In genomic region chr6:31179896-31180295, GRCh38 we compare ENCODE assay signal across 15 cellular contexts. TPM values are rescaled to one million over a fixed set of nuclear protein-coding genes. Genes with fewer than 3 reads are reported as not detected.
A peak's percentile ranks its signal among the peaks of the same experiment; 100 is the strongest.
DNase-seq lines count a peak whose midpoint lies in the region; ATAC-seq, FAIRE-seq and TF ChIP-seq lines count a peak whose summit lies in the region.
"Had no signal": no experiment of that assay in that cellular context is flagged by ENCODE, and none has a peak within 500 bp of the region (broad histone marks: within the 10 kb centered on the region; RNA-seq: fewer than 3 reads in every experiment).

No MANE protein-coding gene starts in this region.

- no peaks in the 10 kb centered on the region for H3K27me3 Mint-ChIP-seq in CD8-positive, alpha-beta T cell (ENCODE audit: low read depth)
- no peaks in the 10 kb centered on the region for H3K27me3 Mint-ChIP-seq in T-helper 17 cell

- peak overlapping the region; percentile 22 for H3K4me3 Mint-ChIP-seq in CD8-positive, alpha-beta T cell
- peak overlapping the region; percentile 86 for H3K4me3 Mint-ChIP-seq in T-helper 17 cell
- H3K4me3 Mint-ChIP-seq: nephron had no signal

- no peaks in the 10 kb centered on the region for H4K20me1 ChIP-seq in endothelial cell of umbilical vein (replicated peaks; ENCODE audit: control insufficient read depth, extremely low read depth, insufficient read depth, low read length)

- H3K4me1 Mint-ChIP-seq in CD8-positive, alpha-beta T cell (ENCODE audit: low read depth) = peaks cover 22% of the 10 kb centered on the region
- peaks cover 19% of the 10 kb centered on the region for H3K4me1 Mint-ChIP-seq in T-helper 17 cell

- dilution Hi-C loops in endothelial cell of umbilical vein (cut with MboI; ENCODE audit: extremely low pct_ligation_motif_present, low sequenced_read_pairs) = no loop called here

- H3K9me3 ChIP-seq in CD8-positive, alpha-beta T cell (ENCODE audit: low read length) = no peaks in the 10 kb centered on the region
- H3K9me3 ChIP-seq in T-helper 17 cell (ENCODE audit: control insufficient read depth, low read length, poor library complexity, severe bottlenecking) = no peaks in the 10 kb centered on the region
- no peaks in the 10 kb centered on the region for H3K9me3 ChIP-seq in endothelial cell of umbilical vein (replicated peaks; ENCODE audit: control insufficient read depth, insufficient read depth, low read length)
- H3K9me3 ChIP-seq in ascending aorta = no peaks in the 10 kb centered on the region
- H3K9me3 ChIP-seq: HAP-1 had no signal

- no peak for ATAC-seq in CD8-positive, alpha-beta T cell
- ATAC-seq in T-helper 17 cell (no peak), left lobe of liver (no peak)
- ATAC-seq: HepG2 had no signal

- H3K27me3 ChIP-seq in CD8-positive, alpha-beta T cell (ENCODE audit: insufficient read depth, low read length) = no peaks in the 10 kb centered on the region
- H3K27me3 ChIP-seq in endothelial cell of umbilical vein (ENCODE audit: control insufficient read depth in 2 of 2, insufficient read depth in 2 of 2, low read length in 2 of 2) = no peaks in the 10 kb centered on the region
- no peaks in the 10 kb centered on the region for H3K27me3 ChIP-seq in ascending aorta

- CTCF ChIA-PET in CD8-positive, alpha-beta T cell (lab: Charles Lee) = interaction anchor here (0.9 kb wide), 1 partner anchor 187 kb away, joined by 3 read pairs; no protein-coding TSS in a partner anchor
- CTCF ChIA-PET in endothelial cell of umbilical vein (lab: Charles Lee) = interaction anchor here (2.9 kb wide), 1 partner anchor 13 kb away, joined by 12 read pairs; no protein-coding TSS in a partner anchor

- H3K36me3 ChIP-seq in CD8-positive, alpha-beta T cell (ENCODE audit: insufficient read depth, low read length) = no peaks in the 10 kb centered on the region
- no peaks in the 10 kb centered on the region for H3K36me3 ChIP-seq in endothelial cell of umbilical vein (ENCODE audit: control insufficient read depth in 2 of 2, extremely low read depth in 1 of 2, insufficient read depth in 2 of 2, low read length in 2 of 2)
- no peaks in the 10 kb centered on the region for H3K36me3 ChIP-seq in ascending aorta
- H3K36me3 ChIP-seq: HAP-1 had no signal

- no peaks in the 10 kb centered on the region for H3K36me3 Mint-ChIP-seq in CD8-positive, alpha-beta T cell
- H3K36me3 Mint-ChIP-seq in T-helper 17 cell (ENCODE audit: low read depth) = no peaks in the 10 kb centered on the region

- H3K79me2 ChIP-seq in endothelial cell of umbilical vein (ENCODE audit: control insufficient read depth, insufficient read depth, low read length) = no peaks in the 10 kb centered on the region

- no peaks in the 10 kb centered on the region for H3K9me1 ChIP-seq in endothelial cell of umbilical vein (replicated peaks; ENCODE audit: control insufficient read depth, extremely low read depth, insufficient read depth, low read length)

- no peak for TF ChIP-seq CTCF in CD8-positive, alpha-beta T cell (IDR thresholded peaks at IDR 0.05)
- TF ChIP-seq CTCF in endothelial cell of umbilical vein (IDR thresholded peaks at IDR 0.05; ENCODE audit: extremely low read depth in 1 of 2, insufficient read depth in 1 of 2, low read depth in 1 of 2, low read length in 2 of 2) = no peak
- TF ChIP-seq CTCF in retinal pigment epithelial cell (conservative IDR thresholded peaks at IDR 0.05; ENCODE audit: low read depth, low read length) = no peak
- TF ChIP-seq CTCF in ascending aorta (IDR thresholded peaks at IDR 0.05) = no peak

- H3K27ac ChIP-seq in CD8-positive, alpha-beta T cell (ENCODE audit: low read depth, low read length) = no peak overlapping the region
- H3K27ac ChIP-seq in endothelial cell of umbilical vein (ENCODE audit: insufficient read depth, low read depth, low read length) (no peak overlapping the region), ascending aorta (no peak overlapping the region)

- no peak for FAIRE-seq in endothelial cell of umbilical vein (lab: Jason Lieb, UNC)
- FAIRE-seq: GM19239, HepG2 had no signal

- intact Hi-C loops in CD8-positive, alpha-beta T cell (cut with DNase I, micrococcal nuclease) = no loop called here
- intact Hi-C loops in endothelial cell of umbilical vein (cut with micrococcal nuclease) = loop anchor here (1.0 kb wide), 1 partner anchor 22 kb away; the partner anchor contains the start of gene TCF19
- intact Hi-C loops in ascending aorta (cut with DNase I) = no loop called here

- no peak overlapping the region for H3K27ac Mint-ChIP-seq in CD8-positive, alpha-beta T cell
- H3K27ac Mint-ChIP-seq in T-helper 17 cell = no peak overlapping the region
- H3K27ac Mint-ChIP-seq: nephron had no signal

- TF ChIP-seq POLR2A in endothelial cell of umbilical vein (IDR thresholded peaks at IDR 0.05; ENCODE audit: low read depth, low read length) = no peak

- peak overlapping the region; percentile 73 for H3K4me3 ChIP-seq in CD8-positive, alpha-beta T cell (ENCODE audit: low read depth, low read length)
- H3K4me3 ChIP-seq in endothelial cell of umbilical vein (replicated peaks in 1 of 3; ENCODE audit: insufficient read depth in 1 of 3, low read depth in 1 of 3, low read length in 3 of 3) (peak overlapping the region in 2 of 3 experiments; percentile 12 to 53), retinal pigment epithelial cell (ENCODE audit: low read length) (peak overlapping the region; percentile 34), ascending aorta (peak overlapping the region in 1 of 2 donors; percentile 50)
- H3K4me3 ChIP-seq: HAP-1 had no signal

- no peak overlapping the region for H2AFZ ChIP-seq in endothelial cell of umbilical vein (ENCODE audit: low read depth, low read length)

- DNase-seq in CD8-positive, alpha-beta T cell = no peak
- DNase-seq in T-helper 17 cell (no peak), endothelial cell of umbilical vein (ENCODE audit: low read depth, low spot score) (no peak), retinal pigment epithelial cell (ENCODE audit: low read depth) (no peak), foreskin melanocyte (no peak), left lobe of liver (ENCODE audit: low spot score) (no peak), ascending aorta (ENCODE audit: low spot score in 2 of 2) (no peak), SKM-1 treated with dmso at 0.1 percent for 144 hours (lab: John Stamatoyannopoulos, UW; ENCODE audit: unreplicated experiment) (no peak)
- DNase-seq: NCI-H1436 treated with DMSO at 0.1 percent for 48 hours, NCI-H82 had no signal

- POLR2A ChIA-PET in CD8-positive, alpha-beta T cell (lab: Charles Lee) = interaction anchor here (0.6 kb wide), 1 partner anchor 338 kb away, joined by 3 read pairs; no protein-coding TSS in a partner anchor
- POLR2A ChIA-PET in endothelial cell of umbilical vein (lab: Charles Lee) = no interaction called here

- no peak overlapping the region for H3K9ac ChIP-seq in endothelial cell of umbilical vein (replicated peaks; ENCODE audit: extremely low read depth, insufficient read depth, low read length)

- no TSS peak for BruUV-seq in endothelial cell of umbilical vein (replicated peaks; lab: Mats Ljungman, UMichigan)

- peaks cover 8% of the 10 kb centered on the region for H3K4me1 ChIP-seq in CD8-positive, alpha-beta T cell (ENCODE audit: insufficient read depth, low read length)
- H3K4me1 ChIP-seq in endothelial cell of umbilical vein (ENCODE audit: control insufficient read depth, extremely low read depth, insufficient read depth, low read length) = peaks cover 6% of the 10 kb centered on the region
- H3K4me1 ChIP-seq in ascending aorta = no peaks in the 10 kb centered on the region
- H3K4me1 ChIP-seq: HAP-1 had no signal

- H3K9me3 Mint-ChIP-seq in CD8-positive, alpha-beta T cell = no peaks in the 10 kb centered on the region
- H3K9me3 Mint-ChIP-seq: nephron had no signal

- H3K4me2 ChIP-seq in endothelial cell of umbilical vein (ENCODE audit: insufficient read depth, low read length) = peak overlapping the region; percentile 5

RNA-seq across cellular contexts. Expression of gene POU5F1, which starts 9.4 kb away (rescaled TPM):
- not detected for total RNA-seq in CD8-positive, alpha-beta T cell
- not detected for total RNA-seq in T-helper 17 cell
- not detected in 2 replicates for total RNA-seq in endothelial cell of umbilical vein
- 0.63 and 0.94 TPM in 2 replicates for polyA plus RNA-seq in endothelial cell of umbilical vein
- polyA plus RNA-seq in endothelial cell of umbilical vein (2011; cell fraction: cytosol; rRNA removed) = 0.04 TPM in 1 of 2 replicates, not detected in the other
- polyA plus RNA-seq in endothelial cell of umbilical vein (2011; cell fraction: nucleus; rRNA removed) = 0.24 TPM in 1 of 2 replicates, not detected in the other
- 0.22 and 0.33 TPM in 2 replicates for polyA plus RNA-seq in endothelial cell of umbilical vein (2012)
- 0.85 TPM in 1 of 2 replicates, not detected in the other for polyA minus RNA-seq in endothelial cell of umbilical vein
- not detected for polyA minus RNA-seq in endothelial cell of umbilical vein (2011; cell fraction: cytosol; rRNA and poly(A)+ RNA removed)
- polyA minus RNA-seq in endothelial cell of umbilical vein (2011; cell fraction: nucleus; rRNA and poly(A)+ RNA removed) = not detected in 2 replicates
- total RNA-seq in left lobe of liver = 5.0 TPM
- total RNA-seq in ascending aorta = not detected
- total RNA-seq: SK-MEL-5 had no signal

RNA-seq across cellular contexts. Expression of gene TCF19, which starts 21.5 kb away (rescaled TPM):
- 1 to 10 TPM; 2.6 to 2.9 TPM for total RNA-seq in CD8-positive, alpha-beta T cell
- total RNA-seq in T-helper 17 cell (1 to 10 TPM; 3.7 to 4.1 TPM), endothelial cell of umbilical vein (28.0 and 31.7 TPM in 2 replicates), left lobe of liver (0.45 TPM), ascending aorta (10.3 TPM)
- polyA plus RNA-seq in endothelial cell of umbilical vein = 13.9 and 14.5 TPM in 2 replicates
- polyA plus RNA-seq in endothelial cell of umbilical vein (2011; cell fraction: cytosol; rRNA removed) = 17.9 and 18.4 TPM in 2 replicates
- 18.3 and 23.7 TPM in 2 replicates for polyA plus RNA-seq in endothelial cell of umbilical vein (2011; cell fraction: nucleus; rRNA removed)
- 8.6 and 18.4 TPM in 2 replicates for polyA plus RNA-seq in endothelial cell of umbilical vein (2012)
- polyA minus RNA-seq in endothelial cell of umbilical vein = 10.4 and 12.6 TPM in 2 replicates
- polyA minus RNA-seq in endothelial cell of umbilical vein (2011; cell fraction: cytosol; rRNA and poly(A)+ RNA removed) = 19.5 TPM
- 5.6 and 6.6 TPM in 2 replicates for polyA minus RNA-seq in endothelial cell of umbilical vein (2011; cell fraction: nucleus; rRNA and poly(A)+ RNA removed)

RNA-seq across cellular contexts. Expression of gene CCHCR1, which starts 22.3 kb away (rescaled TPM):
- total RNA-seq in CD8-positive, alpha-beta T cell = 1 to 10 TPM; 7.5 to 8.0 TPM
- total RNA-seq in T-helper 17 cell (10 to 100 TPM; 17.9 to 18.0 TPM), endothelial cell of umbilical vein (22.9 and 23.2 TPM in 2 replicates), left lobe of liver (9.6 TPM), ascending aorta (14.7 TPM)
- polyA plus RNA-seq in endothelial cell of umbilical vein = 12.0 and 12.8 TPM in 2 replicates
- 15.1 and 16.7 TPM in 2 replicates for polyA plus RNA-seq in endothelial cell of umbilical vein (2011; cell fraction: cytosol; rRNA removed)
- 46.6 and 48.1 TPM in 2 replicates for polyA plus RNA-seq in endothelial cell of umbilical vein (2011; cell fraction: nucleus; rRNA removed)
- 14.3 and 15.9 TPM in 2 replicates for polyA plus RNA-seq in endothelial cell of umbilical vein (2012)
- 11.4 and 12.8 TPM in 2 replicates for polyA minus RNA-seq in endothelial cell of umbilical vein
- 9.7 TPM for polyA minus RNA-seq in endothelial cell of umbilical vein (2011; cell fraction: cytosol; rRNA and poly(A)+ RNA removed)
- polyA minus RNA-seq in endothelial cell of umbilical vein (2011; cell fraction: nucleus; rRNA and poly(A)+ RNA removed) = 11.2 and 15.5 TPM in 2 replicates

RNA-seq across cellular contexts. Expression of gene PSORS1C2, which starts 41.0 kb away (rescaled TPM):
- not detected for total RNA-seq in CD8-positive, alpha-beta T cell
- total RNA-seq in T-helper 17 cell = not detected
- not detected in 2 replicates for total RNA-seq in endothelial cell of umbilical vein
- not detected in 2 replicates for polyA plus RNA-seq in endothelial cell of umbilical vein
- not detected in 2 replicates for polyA plus RNA-seq in endothelial cell of umbilical vein (2011; cell fraction: cytosol; rRNA removed)
- polyA plus RNA-seq in endothelial cell of umbilical vein (2011; cell fraction: nucleus; rRNA removed) = not detected in 2 replicates
- not detected in 2 replicates for polyA plus RNA-seq in endothelial cell of umbilical vein (2012)
- polyA minus RNA-seq in endothelial cell of umbilical vein = not detected in 2 replicates
- not detected for polyA minus RNA-seq in endothelial cell of umbilical vein (2011; cell fraction: cytosol; rRNA and poly(A)+ RNA removed)
- polyA minus RNA-seq in endothelial cell of umbilical vein (2011; cell fraction: nucleus; rRNA and poly(A)+ RNA removed) = not detected in 2 replicates
- not detected for total RNA-seq in left lobe of liver
- 5.2 TPM for total RNA-seq in ascending aorta
- total RNA-seq: HepG2, SK-MEL-5 had no signal
- polyA plus RNA-seq: HepG2 had no signal

RNA-seq across cellular contexts. Expression of gene CDSN, which starts 59.6 kb away (rescaled TPM):
- total RNA-seq in CD8-positive, alpha-beta T cell = not detected
- not detected for total RNA-seq in T-helper 17 cell
- total RNA-seq in endothelial cell of umbilical vein = not detected in 2 replicates
- polyA plus RNA-seq in endothelial cell of umbilical vein = 0.03 TPM in 1 of 2 replicates, not detected in the other
- polyA plus RNA-seq in endothelial cell of umbilical vein (2011; cell fraction: cytosol; rRNA removed) = 0.03 TPM in 1 of 2 replicates, not detected in the other
- not detected in 2 replicates for polyA plus RNA-seq in endothelial cell of umbilical vein (2011; cell fraction: nucleus; rRNA removed)
- not detected in 2 replicates for polyA plus RNA-seq in endothelial cell of umbilical vein (2012)
- not detected in 2 replicates for polyA minus RNA-seq in endothelial cell of umbilical vein
- polyA minus RNA-seq in endothelial cell of umbilical vein (2011; cell fraction: cytosol; rRNA and poly(A)+ RNA removed) = not detected
- 0.24 TPM in 1 of 2 replicates, not detected in the other for polyA minus RNA-seq in endothelial cell of umbilical vein (2011; cell fraction: nucleus; rRNA and poly(A)+ RNA removed)
- total RNA-seq in left lobe of liver = not detected
- not detected for total RNA-seq in ascending aorta
- total RNA-seq: HepG2, SK-MEL-5 had no signal
- polyA plus RNA-seq: HepG2 had no signal
